Comparison of ENCODE assay signal across 8 cellular contexts in genomic region chr5:79858097-79858723, GRCh38.
DNase-seq lines count a peak whose midpoint lies in the region; ATAC-seq and TF ChIP-seq lines count a peak whose summit lies in the region.

No MANE protein-coding gene starts in this region.

- CTCF ChIA-PET in AG04449 (lab: Yijun Ruan, JAX): interaction anchor here (0.6 to 5.9 kb wide), 27 partner anchors 8 to 837 kb away, joined by 3 to 53 read pairs (median 4); no protein-coding TSS in a partner anchor

- DNase-seq in AG04449 (ENCODE audit: low read depth, low spot score) (no peak), NCI-H226 (peak; percentile 35), dorsolateral prefrontal cortex (peak; percentile 57 to 88 (median 78)), lower lobe of right lung (peak; percentile 67)
- DNase-seq in activated CD4-positive, alpha-beta T cell treated with anti-CD3 and anti-CD28 coated beads, Interleukin-2, amount 50 U/mL, for 4 hours: peak; percentile 72 to 81
- peak; percentile 35 for DNase-seq in stimulated activated CD8-positive, alpha-beta memory T cell treated with anti-CD3 and anti-CD28 coated beads, Interleukin-12 subunit alpha, Interleukin-12 subunit beta, amount 100 ng/mL, for 24 hours (ENCODE audit: extremely low read depth)

- H3K4me3 ChIP-seq in AG04449 (ENCODE audit: low read depth, low read length) (no peak overlapping the region), dorsolateral prefrontal cortex (no peak overlapping the region), lower lobe of right lung (no peak overlapping the region)

- H3K9me3 ChIP-seq in lower lobe of right lung: no peaks in the 10 kb centered on the region

- H3K4me1 ChIP-seq in lower lobe of right lung: no peaks in the 10 kb centered on the region

- peak; percentile 55 for ATAC-seq in GM18511 (IDR thresholded peaks at IDR 0.05; ENCODE audit: unreplicated experiment)
- ATAC-seq in lower lobe of right lung: peak; percentile 79 to 82
- no peak for ATAC-seq in GM18870 (IDR thresholded peaks at IDR 0.05; ENCODE audit: unreplicated experiment)

- intact Hi-C loops in dorsolateral prefrontal cortex (cut with DNase I): loop anchor here (5.0 to 10.0 kb wide), 5 partner anchors 83 to 831 kb away; no protein-coding TSS in a partner anchor
- intact Hi-C loops in lower lobe of right lung (cut with DNase I): no loop called here

- TF ChIP-seq CTCF in AG04449 (IDR thresholded peaks at IDR 0.05; ENCODE audit: insufficient read depth, low read length, missing control alignments): peak; percentile 86
- peak; percentile 89 to 99 (median 97) for TF ChIP-seq CTCF in dorsolateral prefrontal cortex (IDR thresholded peaks at IDR 0.05 in 54 of 56, conservative IDR thresholded peaks at IDR 0.05 in 2 of 56; ENCODE audit: low read depth in 1 of 56, partially characterized antibody in 56 of 56)
- peak; percentile 94 for TF ChIP-seq CTCF in lower lobe of right lung (IDR thresholded peaks at IDR 0.05)

- H3K27me3 ChIP-seq in dorsolateral prefrontal cortex (no peaks in the 10 kb centered on the region), lower lobe of right lung (ENCODE audit: low read depth) (no peaks in the 10 kb centered on the region)

- POLR2A ChIA-PET in AG04449 (lab: Yijun Ruan, JAX): no interaction called here

- H3K36me3 ChIP-seq in lower lobe of right lung: no peaks in the 10 kb centered on the region

- peak overlapping the region in 9 of 59 donors; percentile 4 to 65 (median 38) for H3K27ac ChIP-seq in dorsolateral prefrontal cortex
- H3K27ac ChIP-seq in lower lobe of right lung: no peak overlapping the region
